In the genomic region with DNA sequence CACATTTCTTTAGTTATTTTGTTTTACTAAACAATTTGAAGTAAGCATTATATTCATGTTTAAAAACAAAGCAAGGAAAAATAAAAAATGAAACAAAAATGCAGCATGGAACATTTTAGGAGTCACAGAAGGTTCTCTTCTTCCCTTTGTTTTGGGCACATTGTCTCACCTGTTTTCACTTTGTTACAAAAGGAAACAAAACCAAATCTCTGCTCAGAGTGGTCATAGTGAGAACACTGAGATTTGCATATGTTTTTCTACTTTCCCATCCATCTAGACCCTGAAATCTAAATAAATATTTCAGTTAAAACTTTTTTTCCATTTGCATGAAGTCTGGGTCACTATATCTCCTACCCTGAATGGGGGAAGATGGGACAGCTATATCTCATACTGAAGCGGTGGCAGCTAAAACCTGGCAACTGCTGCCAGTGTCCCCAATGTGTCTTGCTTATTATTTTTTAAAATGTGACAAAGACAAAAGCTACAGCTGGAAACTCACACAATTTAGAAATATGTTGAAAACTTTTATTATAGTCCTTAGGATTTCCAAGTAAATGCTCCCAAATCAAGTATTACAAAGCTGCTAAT, we compare ENCODE assay signal across 8 cellular contexts. TPM values are rescaled to one million over a fixed set of nuclear protein-coding genes. Genes with fewer than 3 reads are reported as not detected.
DNase-seq lines count a peak whose midpoint lies in the region; ATAC-seq and TF ChIP-seq lines count a peak whose summit lies in the region.

No MANE protein-coding gene starts in this region.

- no peak overlapping the region for H3K27ac Mint-ChIP-seq in activated naive CD4-positive, alpha-beta T cell treated with anti-CD3 and anti-CD28 coated beads, Interleukin-2, amount 10 ng/mL, durations not matched to agents 7 days and 5 days

- intact Hi-C loops in right cardiac atrium (cut with DNase I) = loop anchor here in 1 of 4 donors (10.0 kb wide), 1 partner anchor 89 kb away; a partner anchor contains a TSS
- intact Hi-C loops in tibial artery (cut with DNase I; ENCODE audit: low total_unique reads) = no loop called here
- intact Hi-C loops in uterus (cut with DNase I; ENCODE audit: low total_unique reads) = no loop called here

- no peak for TF ChIP-seq POLR2A in uterus (IDR thresholded peaks at IDR 0.05)

- H3K4me1 Mint-ChIP-seq in activated naive CD4-positive, alpha-beta T cell treated with anti-CD3 and anti-CD28 coated beads, Interleukin-2, amount 10 ng/mL, durations not matched to agents 7 days and 5 days = peaks cover 50% of the 10 kb centered on the region

- H3K36me3 Mint-ChIP-seq in activated naive CD4-positive, alpha-beta T cell treated with anti-CD3 and anti-CD28 coated beads, Interleukin-2, amount 10 ng/mL, durations not matched to agents 7 days and 5 days = peaks cover 41% of the 10 kb centered on the region

- H3K4me3 Mint-ChIP-seq in activated naive CD4-positive, alpha-beta T cell treated with anti-CD3 and anti-CD28 coated beads, Interleukin-2, amount 10 ng/mL, durations not matched to agents 7 days and 5 days = peak overlapping the region; percentile 29

- peaks cover 25% of the 10 kb centered on the region for H3K36me3 ChIP-seq in RWPE2 (ENCODE audit: low read depth)
- H3K36me3 ChIP-seq in tibial artery = peaks cover 5% of the 10 kb centered on the region in 3 donors
- no peaks in the 10 kb centered on the region for H3K36me3 ChIP-seq in uterus

- no peaks in the 10 kb centered on the region for H3K9me3 ChIP-seq in RWPE2 (ENCODE audit: severe bottlenecking)
- H3K9me3 ChIP-seq in right cardiac atrium (ENCODE audit: control insufficient read depth, low read length) = no peaks in the 10 kb centered on the region
- H3K9me3 ChIP-seq in tibial artery = no peaks in the 10 kb centered on the region
- H3K9me3 ChIP-seq in uterus = no peaks in the 10 kb centered on the region

- H3K27me3 ChIP-seq in RWPE2 (ENCODE audit: insufficient read depth, poor library complexity, severe bottlenecking) (no peaks in the 10 kb centered on the region), right cardiac atrium (ENCODE audit: control insufficient read depth, insufficient read depth) (no peaks in the 10 kb centered on the region), tibial artery (no peaks in the 10 kb centered on the region), uterus (no peaks in the 10 kb centered on the region)

- CTCF ChIA-PET in activated naive CD4-positive, alpha-beta T cell treated with anti-CD3 and anti-CD28 coated beads, Interleukin-2, amount 10 ng/mL, durations not matched to agents 7 days and 5 days (lab: Charles Lee) = interaction anchor here (1.0 kb wide), 2 partner anchors 23 to 269 kb away, joined by 3 to 4 read pairs; no protein-coding TSS in a partner anchor

- H3K4me1 ChIP-seq in RWPE2 (ENCODE audit: insufficient read depth, poor library complexity, severe bottlenecking) (peaks cover 17% of the 10 kb centered on the region), right cardiac atrium (ENCODE audit: control insufficient read depth, insufficient read depth, low read length) (peaks cover 11% of the 10 kb centered on the region), tibial artery (peaks cover 5 to 51% (median 31%) of the 10 kb centered on the region in 4 donors), uterus (peaks cover 6 to 8% of the 10 kb centered on the region in 2 donors)

- no peak for TF ChIP-seq CTCF in RWPE2 (IDR thresholded peaks at IDR 0.05; ENCODE audit: poor library complexity, severe bottlenecking)
- no peak for TF ChIP-seq CTCF in tibial artery (IDR thresholded peaks at IDR 0.05)
- TF ChIP-seq CTCF in uterus (IDR thresholded peaks at IDR 0.05) = no peak

- DNase-seq in activated naive CD4-positive, alpha-beta T cell treated with anti-CD3 and anti-CD28 coated beads, Interleukin-2, amount 10 ng/mL, durations not matched to agents 7 days and 5 days = no peak
- DNase-seq in activated naive CD4-positive, alpha-beta T cell treated with anti-CD3 and anti-CD28 coated beads, Interleukin-2, amount 50 U/mL, for 16 hours = no peak
- DNase-seq in RWPE2 (ENCODE audit: low spot score) (no peak), right cardiac atrium (no peak), tibial artery (no peak), HCEC 1CT (no peak), uterus (no peak)
- no peak for DNase-seq in activated naive CD4-positive, alpha-beta T cell treated with Interleukin-2 at 50 U/mL for 16 hours

- ATAC-seq in RWPE2 (ENCODE audit: low read depth) (no peak), right cardiac atrium (no peak)

- H3K4me3 ChIP-seq in RWPE2 (ENCODE audit: severe bottlenecking) (peak overlapping the region; percentile 4), right cardiac atrium (ENCODE audit: low read length) (peak overlapping the region; percentile 57), tibial artery (peak overlapping the region; percentile 93 to 97), uterus (peak overlapping the region in 1 of 2 donors; percentile 1)

- H3K9me3 Mint-ChIP-seq in activated naive CD4-positive, alpha-beta T cell treated with anti-CD3 and anti-CD28 coated beads, Interleukin-2, amount 10 ng/mL, durations not matched to agents 7 days and 5 days = no peaks in the 10 kb centered on the region

- H3K27ac ChIP-seq in RWPE2 (ENCODE audit: poor library complexity, severe bottlenecking) (no peak overlapping the region), right cardiac atrium (ENCODE audit: low read length) (no peak overlapping the region), tibial artery (no peak overlapping the region), uterus (no peak overlapping the region)

- H3K27me3 Mint-ChIP-seq in activated naive CD4-positive, alpha-beta T cell treated with anti-CD3 and anti-CD28 coated beads, Interleukin-2, amount 10 ng/mL, durations not matched to agents 7 days and 5 days = peaks cover 6% of the 10 kb centered on the region

- WGBS in right cardiac atrium = 32% methylated on average over 1 of the region's 1 CpG

RNA-seq across cellular contexts. Expression of a gene that starts 3.5 kb away (rescaled TPM):
- total RNA-seq in right cardiac atrium (10 to 100 TPM; 12.3 to 16.9 (median 14.0) TPM), uterus (10 to 100 TPM; 14.1 to 27.1 (median 16.9) TPM)
- 5.9 TPM for polyA plus RNA-seq in right cardiac atrium

RNA-seq across cellular contexts. Expression of a gene that starts 3.9 kb away (rescaled TPM):
- total RNA-seq in right cardiac atrium = 10 to 100 TPM in 1 of 4 donors, 1 to 10 TPM in 3; 5.6 to 10.4 (median 7.4) TPM
- polyA plus RNA-seq in right cardiac atrium = 4.7 TPM
- total RNA-seq in uterus = 10 to 100 TPM in 3 of 4 donors, 1 to 10 TPM in 1; 4.9 to 19.3 (median 15.2) TPM
